ENCODE assay signal across 8 cellular contexts in the genomic region with DNA sequence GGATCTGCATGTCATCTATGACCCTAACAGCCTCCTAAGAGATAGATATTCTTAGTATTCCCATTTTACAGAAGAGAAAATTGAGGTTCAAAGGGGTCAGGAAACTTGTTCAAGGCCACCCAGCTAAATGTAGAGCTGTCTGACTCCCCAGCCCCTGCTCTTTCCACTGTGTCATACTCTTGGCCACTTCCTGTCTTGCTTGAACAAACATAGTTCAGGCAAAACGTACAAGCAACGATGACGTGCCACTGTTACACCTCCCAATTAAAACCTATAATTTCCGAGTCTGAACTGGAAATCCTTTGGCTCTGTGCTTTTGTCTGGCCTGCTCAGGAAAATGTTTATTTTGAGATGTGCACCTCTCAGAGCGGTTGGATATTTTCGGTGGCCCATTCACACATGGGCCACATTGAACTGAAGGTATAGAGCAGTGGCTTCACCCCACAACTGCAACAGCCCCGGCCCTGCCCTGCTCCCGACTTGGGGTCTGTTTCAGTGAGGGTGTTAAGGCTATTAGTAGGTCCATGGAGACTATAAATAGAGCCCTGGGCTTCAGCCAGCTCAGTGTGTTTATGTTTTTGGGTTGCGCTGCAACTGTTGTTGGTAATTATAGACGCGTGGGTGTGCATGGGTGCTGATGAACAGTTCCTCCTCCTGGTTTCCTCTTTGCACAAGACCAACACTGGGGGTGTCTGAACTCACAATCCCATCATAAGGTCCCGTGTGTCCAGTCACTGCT.
DNase-seq lines count a peak whose midpoint lies in the region; ATAC-seq and TF ChIP-seq lines count a peak whose summit lies in the region.

No MANE protein-coding gene starts in this region.

- WGBS in lung, 2 donors = 40 to 44% methylated on average over 12 of the region's 12 CpGs

- peak; percentile 22 for DNase-seq in Jurkat, Clone E6-1 (ENCODE audit: low read depth, low spot score)
- DNase-seq in activated T-cell treated with anti-CD3 and anti-CD28 coated beads for 24 hours (ENCODE audit: low read depth) (peak; percentile 47), lung (ENCODE audit: low spot score) (peak; percentile 32), RKO (ENCODE audit: low spot score) (no peak), NCI-H2171 (lab: John Stamatoyannopoulos, UW) (no peak), cortex of kidney (lab: John Stamatoyannopoulos, UW) (no peak)

- no peak for TF ChIP-seq CTCF in lung (IDR thresholded peaks at IDR 0.05; ENCODE audit: control extremely low read depth, extremely low read depth)

- H3K4me1 ChIP-seq in lung (ENCODE audit: control insufficient read depth in 2 of 2, insufficient read depth in 2 of 2, low read length in 2 of 2) = peaks cover 3 to 9% of the 10 kb centered on the region in 2 donors

- no peaks in the 10 kb centered on the region for H3K27me3 ChIP-seq in lung (ENCODE audit: control insufficient read depth, insufficient read depth)

- ATAC-seq in GM21528 (IDR thresholded peaks at IDR 0.05; ENCODE audit: low FRiP score, unreplicated experiment) = peak; percentile 89
- ATAC-seq in lung (ENCODE audit: insufficient read depth, low FRiP score) = no peak

- H3K27ac ChIP-seq in lung (ENCODE audit: low read depth in 1 of 2, low read length in 1 of 2) = peak overlapping the region in 1 of 2 donors; percentile 77

- H3K4me3 ChIP-seq in GM08714 (ENCODE audit: low read length) (peak overlapping the region; percentile 22; the same call in 1 of the 2 replicates), lung (no peak overlapping the region)
- no peak overlapping the region for H3K4me3 ChIP-seq in Jurkat, Clone E6-1 (ENCODE audit: low read length)

- no peaks in the 10 kb centered on the region for H3K9me3 ChIP-seq in lung (ENCODE audit: control insufficient read depth in 2 of 2, insufficient read depth in 1 of 2, low read length in 1 of 2)

- H3K36me3 ChIP-seq in lung (ENCODE audit: control insufficient read depth in 2 of 2, insufficient read depth in 2 of 2, low read length in 2 of 2) = no peaks in the 10 kb centered on the region

Comparison
In these comparisons a context has a peak if more than half of its experiments do, and no peak if none do; other contexts are left out.
1. DNase-seq: peak in Jurkat, Clone E6-1 (single experiment), activated T-cell treated with anti-CD3 and anti-CD28 coated beads for 24 hours (single experiment) and lung (single experiment); none in RKO (single experiment), NCI-H2171 (single experiment) and cortex of kidney (single experiment).